ENCODE assay signal across 8 cellular contexts in the genomic region with DNA sequence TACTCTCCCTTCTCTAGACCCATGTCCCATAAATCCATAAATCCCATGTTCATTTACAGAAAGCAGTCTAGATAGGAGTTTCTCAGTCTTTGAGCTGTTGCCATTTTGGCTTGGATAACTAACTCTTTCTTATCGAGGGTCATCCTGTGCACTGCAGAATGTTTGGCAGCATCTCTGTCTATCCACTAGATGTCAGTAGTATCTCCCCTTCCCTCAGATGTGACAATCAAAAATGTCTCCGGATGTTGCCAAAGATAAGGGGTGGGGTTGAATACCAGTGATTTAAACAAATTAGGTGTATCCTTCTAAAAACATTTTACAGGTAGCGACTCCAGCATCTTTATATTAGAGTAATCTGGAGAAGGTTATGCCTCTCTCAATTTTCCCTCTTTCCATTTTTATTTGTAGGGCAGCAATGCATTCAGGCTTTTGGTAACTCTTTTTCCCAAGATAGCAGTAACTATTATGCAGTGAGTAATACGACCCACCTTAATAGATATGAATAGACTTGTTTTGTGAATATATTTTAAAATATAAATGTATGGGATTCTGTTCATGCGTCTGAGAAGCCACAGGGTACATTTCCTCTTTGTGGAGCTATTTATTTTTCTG.
DNase-seq lines count a peak whose midpoint lies in the region; ATAC-seq and TF ChIP-seq lines count a peak whose summit lies in the region.

No MANE protein-coding gene starts in this region.

- POLR2A ChIA-PET in GM10248 (lab: Yijun Ruan, JAX) = no interaction called here

- no peak overlapping the region for H2AFZ ChIP-seq in Karpas-422 (ENCODE audit: low read length)

- no peaks in the 10 kb centered on the region for H3K4me1 ChIP-seq in Karpas-422 (ENCODE audit: low read length)
- H3K4me1 ChIP-seq in foreskin keratinocyte = no peaks in the 10 kb centered on the region

- CTCF ChIA-PET in GM10248 (lab: Yijun Ruan, JAX) = interaction anchor here (0.7 to 2.1 kb wide), 12 partner anchors 8 to 296 kb away, joined by 3 to 9 read pairs (median 3); no protein-coding TSS in a partner anchor

- H3K27me3 ChIP-seq in H7 (ENCODE audit: control insufficient read depth, insufficient read depth, low read length) (no peaks in the 10 kb centered on the region), Karpas-422 (ENCODE audit: low read length) (no peaks in the 10 kb centered on the region), foreskin keratinocyte (no peaks in the 10 kb centered on the region)

- no peaks in the 10 kb centered on the region for H3K9me3 ChIP-seq in Karpas-422 (ENCODE audit: low read length)

- TF ChIP-seq CTCF in GM10248 (IDR thresholded peaks at IDR 0.05; ENCODE audit: control extremely low read depth, extremely low read depth, low read depth, missing control alignments) (peak; percentile 68), foreskin keratinocyte (conservative IDR thresholded peaks at IDR 0.05) (peak; percentile 81)

- H3K9me2 ChIP-seq in Karpas-422 (replicated peaks; ENCODE audit: insufficient read depth, low read length) = no peaks in the 10 kb centered on the region

- H3K4me3 ChIP-seq in H7 (ENCODE audit: insufficient read depth, low read depth, low read length) = no peak overlapping the region
- H3K4me3 ChIP-seq in Karpas-422 (ENCODE audit: low read length) = no peak overlapping the region

- no peak overlapping the region for H3K9ac ChIP-seq in Karpas-422 (ENCODE audit: low read length)

- no peaks in the 10 kb centered on the region for H3K36me3 ChIP-seq in H7 (replicated peaks; ENCODE audit: control insufficient read depth, insufficient read depth, low read length)
- no peaks in the 10 kb centered on the region for H3K36me3 ChIP-seq in Karpas-422 (ENCODE audit: insufficient read depth, low read length)

- no peaks in the 10 kb centered on the region for H3K79me2 ChIP-seq in Karpas-422 (ENCODE audit: low read length)

- ATAC-seq in foreskin keratinocyte = peak; percentile 94

- H3K4me2 ChIP-seq in Karpas-422 (ENCODE audit: low read depth, low read length, poor library complexity, severe bottlenecking) = no peak overlapping the region

- H4K20me1 ChIP-seq in Karpas-422 (ENCODE audit: insufficient read depth, low read depth, low read length) = no peaks in the 10 kb centered on the region

- H3K27ac ChIP-seq in Karpas-422 (ENCODE audit: low read length) (no peak overlapping the region), foreskin keratinocyte (no peak overlapping the region)

- DNase-seq in GM10248 (ENCODE audit: extremely low spot score) (peak; percentile 46), H7 (peak; percentile 44), Karpas-422 (peak; percentile 78), RPMI7951 (ENCODE audit: low read depth) (peak; percentile 36), foreskin keratinocyte (peak; percentile 46 to 66), OCI-M2 (lab: John Stamatoyannopoulos, UW; ENCODE audit: unreplicated experiment) (no peak), NCI-H128 (lab: John Stamatoyannopoulos, UW; ENCODE audit: unreplicated experiment) (no peak), occipital lobe (lab: John Stamatoyannopoulos, UW) (no peak)

Comparison
In these comparisons a context has a peak if more than half of its experiments do, and no peak if none do; other contexts are left out.
1. DNase-seq: peak in GM10248 (single experiment), H7 (single experiment), Karpas-422 (single experiment), RPMI7951 (single experiment) and foreskin keratinocyte (2 of 2); none in OCI-M2 (single experiment), NCI-H128 (single experiment) and occipital lobe (single experiment).